8 cellular contexts compared by ENCODE assay signal in genomic region chr6:31822038-31822821, GRCh38. TPM values are rescaled to one million over a fixed set of nuclear protein-coding genes. Genes with fewer than 3 reads are reported as not detected.
DNase-seq lines count a peak whose midpoint lies in the region; ATAC-seq and TF ChIP-seq lines count a peak whose summit lies in the region.

No MANE protein-coding gene starts in this region.

- H3K79me2 ChIP-seq in DOHH2 (ENCODE audit: control insufficient read depth, low read length) = peaks cover 7% of the 10 kb centered on the region; the same call in 1 of the 2 replicates

- in situ Hi-C loops in Panc1 (cut with HindIII; ENCODE audit: low pct_unique_long_range_greater_than_20kb, low sequenced_read_pairs) = no loop called here

- H3K9me3 ChIP-seq in DOHH2 (ENCODE audit: control insufficient read depth, insufficient read depth, low read length) (no peaks in the 10 kb centered on the region), Panc1 (ENCODE audit: control insufficient read depth, insufficient read depth, low read depth, low read length) (no peaks in the 10 kb centered on the region), subcutaneous abdominal adipose tissue (ENCODE audit: control insufficient read depth in 5 of 5, low read length in 5 of 5) (no peaks in the 10 kb centered on the region)

- TF ChIP-seq CTCF in DOHH2 (IDR thresholded peaks at IDR 0.05; ENCODE audit: low read depth, low read length, poor library complexity, severe bottlenecking) (no peak), HFF-Myc (IDR thresholded peaks at IDR 0.05; ENCODE audit: low read depth, low read length, missing control alignments) (no peak), Panc1 (IDR thresholded peaks at IDR 0.05) (no peak), fibroblast of mammary gland (conservative IDR thresholded peaks at IDR 0.05; ENCODE audit: control insufficient read depth, insufficient read depth, low read depth, low read length) (no peak)

- no peaks in the 10 kb centered on the region for H3K27me3 Mint-ChIP-seq in activated T-helper 1 cell treated with anti-CD3 and anti-CD28 coated beads, Interleukin-12 subunit alpha, Interleukin-12 subunit beta, Interleukin-2, Interleukin-4 antibody, amounts not matched to agents 30 ng/mL and 10 ng/mL and 1 ng/mL, durations not matched to agents 14 hours and 24 hours and 36 hours (ENCODE audit: insufficient read depth)

- peak overlapping the region; percentile 99 for H3K4me3 Mint-ChIP-seq in activated T-helper 1 cell treated with anti-CD3 and anti-CD28 coated beads, Interleukin-12 subunit alpha, Interleukin-12 subunit beta, Interleukin-2, Interleukin-4 antibody, amounts not matched to agents 30 ng/mL and 10 ng/mL and 1 ng/mL, durations not matched to agents 14 hours and 24 hours and 36 hours

- H3K9me2 ChIP-seq in DOHH2 (replicated peaks; ENCODE audit: control insufficient read depth, low read length) = no peaks in the 10 kb centered on the region

- intact Hi-C loops in Panc1 (cut with micrococcal nuclease; ENCODE audit: unreplicated experiment) = loop anchor here (10.0 kb wide), 1 partner anchor 47 kb away; the partner anchor contains the start of gene VWA7
- intact Hi-C loops in activated T-helper 1 cell treated with anti-CD3 and anti-CD28 coated beads, Interleukin-12 subunit alpha, Interleukin-12 subunit beta, Interleukin-2, Interleukin-4 antibody, amounts not matched to agents 30 ng/mL and 10 ng/mL and 1 ng/mL, durations not matched to agents 14 hours and 24 hours and 36 hours (cut with micrococcal nuclease) = loop anchor here (2.0 to 10.0 kb wide), 2 partner anchors 201 to 327 kb away; partner anchors contain the start of genes MICB and PRRC2A

- DNase-seq in HFF-Myc (ENCODE audit: extremely low read depth, low read depth) (no peak), Panc1 (ENCODE audit: low read depth, low spot score) (no peak), fibroblast of mammary gland (ENCODE audit: low read depth) (peak; percentile 85), myocyte (ENCODE audit: low read depth) (peak; percentile 88)
- DNase-seq in activated T-helper 1 cell treated with anti-CD3 and anti-CD28 coated beads, Interleukin-12 subunit alpha, Interleukin-12 subunit beta, Interleukin-2, Interleukin-4 antibody, amounts not matched to agents 30 ng/mL and 10 ng/mL and 1 ng/mL, durations not matched to agents 14 hours and 24 hours and 36 hours (ENCODE audit: low spot score) = peak; percentile 44

- H3K9ac ChIP-seq in subcutaneous abdominal adipose tissue (ENCODE audit: low read length in 5 of 5) = peak overlapping the region; percentile 77 to 97 (median 92)

- CTCF ChIA-PET in Panc1 (lab: Charles Lee) = interaction anchor here (1.2 kb wide), 1 partner anchor 49 kb away, joined by 3 read pairs; no protein-coding TSS in a partner anchor

- peaks cover 73% of the 10 kb centered on the region for H3K4me1 Mint-ChIP-seq in activated T-helper 1 cell treated with anti-CD3 and anti-CD28 coated beads, Interleukin-12 subunit alpha, Interleukin-12 subunit beta, Interleukin-2, Interleukin-4 antibody, amounts not matched to agents 30 ng/mL and 10 ng/mL and 1 ng/mL, durations not matched to agents 14 hours and 24 hours and 36 hours (ENCODE audit: low read depth)

- peak overlapping the region; percentile 99 for H3K27ac Mint-ChIP-seq in activated T-helper 1 cell treated with anti-CD3 and anti-CD28 coated beads, Interleukin-12 subunit alpha, Interleukin-12 subunit beta, Interleukin-2, Interleukin-4 antibody, amounts not matched to agents 30 ng/mL and 10 ng/mL and 1 ng/mL, durations not matched to agents 14 hours and 24 hours and 36 hours

- H3K9me3 Mint-ChIP-seq in activated T-helper 1 cell treated with anti-CD3 and anti-CD28 coated beads, Interleukin-12 subunit alpha, Interleukin-12 subunit beta, Interleukin-2, Interleukin-4 antibody, amounts not matched to agents 30 ng/mL and 10 ng/mL and 1 ng/mL, durations not matched to agents 14 hours and 24 hours and 36 hours = no peaks in the 10 kb centered on the region

- peak overlapping the region; percentile 83 for H3K4me2 ChIP-seq in DOHH2 (ENCODE audit: low read length)

- ATAC-seq in Panc1 (peak; percentile 30), GM21528 (IDR thresholded peaks at IDR 0.05; ENCODE audit: low FRiP score, unreplicated experiment) (no peak)

- peaks cover 38% of the 10 kb centered on the region for H3F3A ChIP-seq in DOHH2 (ENCODE audit: control insufficient read depth, insufficient read depth)

- peak overlapping the region; percentile 92 for H3K4me3 ChIP-seq in DOHH2 (ENCODE audit: low read length)
- H3K4me3 ChIP-seq in HFF-Myc (replicated peaks; ENCODE audit: low read depth, low read length) = peak overlapping the region; percentile 55
- peak overlapping the region; percentile 62 to 82 for H3K4me3 ChIP-seq in Panc1 (ENCODE audit: low read depth in 2 of 2, low read length in 2 of 2)
- H3K4me3 ChIP-seq in fibroblast of mammary gland (ENCODE audit: control insufficient read depth, low read depth, low read length) = peak overlapping the region; percentile 63
- H3K4me3 ChIP-seq in subcutaneous abdominal adipose tissue (ENCODE audit: low read depth in 1 of 5, low read length in 5 of 5) = peak overlapping the region; percentile 58 to 84 (median 79)

- H3K36me3 ChIP-seq in DOHH2 (ENCODE audit: control insufficient read depth, low read length) = no peaks in the 10 kb centered on the region
- H3K36me3 ChIP-seq in Panc1 (ENCODE audit: control insufficient read depth, insufficient read depth, low read length) = no peaks in the 10 kb centered on the region; the same call in 1 of the 2 replicates
- no peaks in the 10 kb centered on the region for H3K36me3 ChIP-seq in subcutaneous abdominal adipose tissue (ENCODE audit: control insufficient read depth in 5 of 5, insufficient read depth in 5 of 5, low read length in 5 of 5)

- BruUV-seq in Panc1 (replicated peaks; lab: Mats Ljungman, UMichigan) = no TSS peak

- H3K27ac ChIP-seq in DOHH2 (ENCODE audit: low read depth, low read length) (peak overlapping the region; percentile 43), Panc1 (ENCODE audit: low read length) (peak overlapping the region; percentile 98), subcutaneous abdominal adipose tissue (ENCODE audit: low read depth, low read length) (peak overlapping the region; percentile 100)

- H4K20me1 ChIP-seq in DOHH2 (ENCODE audit: control insufficient read depth, insufficient read depth, low read depth, low read length) = no peaks in the 10 kb centered on the region

- H3K27me3 ChIP-seq in DOHH2 (ENCODE audit: control insufficient read depth, low read length) = no peaks in the 10 kb centered on the region
- no peaks in the 10 kb centered on the region for H3K27me3 ChIP-seq in Panc1 (ENCODE audit: control insufficient read depth, insufficient read depth, low read length)
- peaks cover 0 to 4% (median 0%) of the 10 kb centered on the region in 5 donors for H3K27me3 ChIP-seq in subcutaneous abdominal adipose tissue (ENCODE audit: control insufficient read depth in 5 of 5, insufficient read depth in 4 of 5, low read length in 5 of 5)

- POLR2A ChIA-PET in Panc1 (lab: Charles Lee) = interaction anchor here (0.5 to 1.1 kb wide), 3 partner anchors 23 to 95 kb away, joined by 4 to 8 read pairs (median 4); no protein-coding TSS in a partner anchor

- H3K4me1 ChIP-seq in DOHH2 (ENCODE audit: control insufficient read depth, low read length) = peaks cover 64% of the 10 kb centered on the region
- H3K4me1 ChIP-seq in Panc1 (ENCODE audit: control insufficient read depth, insufficient read depth, low read length) = peaks cover 40% of the 10 kb centered on the region
- H3K4me1 ChIP-seq in subcutaneous abdominal adipose tissue (ENCODE audit: control insufficient read depth in 5 of 5, insufficient read depth in 5 of 5, low read length in 5 of 5) = peaks cover 14 to 69% (median 60%) of the 10 kb centered on the region in 5 donors

- peaks cover 10% of the 10 kb centered on the region for H3K36me3 Mint-ChIP-seq in activated T-helper 1 cell treated with anti-CD3 and anti-CD28 coated beads, Interleukin-12 subunit alpha, Interleukin-12 subunit beta, Interleukin-2, Interleukin-4 antibody, amounts not matched to agents 30 ng/mL and 10 ng/mL and 1 ng/mL, durations not matched to agents 14 hours and 24 hours and 36 hours (ENCODE audit: low read depth)

RNA-seq across cellular contexts. Expression of gene HSPA1B, which starts 5.3 kb away (rescaled TPM):
- total RNA-seq in Panc1 (2021; ENCODE audit: unreplicated experiment) (147 TPM), myocyte (86.3 and 98.7 TPM in 2 replicates)
- 235 TPM for polyA plus RNA-seq in Panc1 (2012; ENCODE audit: insufficient read length)
- 152 and 155 TPM in 2 replicates for total RNA-seq in activated T-helper 1 cell treated with anti-CD3 and anti-CD28 coated beads, Interleukin-12 subunit alpha, Interleukin-12 subunit beta, Interleukin-2, Interleukin-4 antibody, amounts not matched to agents 30 ng/mL and 10 ng/mL and 1 ng/mL, durations not matched to agents 14 hours and 24 hours and 36 hours
- polyA plus RNA-seq in myocyte (2012) = 67.0 TPM

RNA-seq across cellular contexts. Expression of gene HSPA1A, which starts 6.9 kb away (rescaled TPM):
- total RNA-seq in Panc1 (2021; ENCODE audit: unreplicated experiment) = 169 TPM
- 344 TPM for polyA plus RNA-seq in Panc1 (2012; ENCODE audit: insufficient read length)
- total RNA-seq in activated T-helper 1 cell treated with anti-CD3 and anti-CD28 coated beads, Interleukin-12 subunit alpha, Interleukin-12 subunit beta, Interleukin-2, Interleukin-4 antibody, amounts not matched to agents 30 ng/mL and 10 ng/mL and 1 ng/mL, durations not matched to agents 14 hours and 24 hours and 36 hours = 173 and 175 TPM in 2 replicates
- total RNA-seq in myocyte = 109 and 131 TPM in 2 replicates
- polyA plus RNA-seq in myocyte (2012) = 101 TPM

RNA-seq across cellular contexts. Expression of gene HSPA1L, which starts 7.1 kb away (rescaled TPM):
- total RNA-seq in Panc1 (2021; ENCODE audit: unreplicated experiment) = 2.8 TPM
- 3.8 TPM for polyA plus RNA-seq in Panc1 (2012; ENCODE audit: insufficient read length)
- total RNA-seq in activated T-helper 1 cell treated with anti-CD3 and anti-CD28 coated beads, Interleukin-12 subunit alpha, Interleukin-12 subunit beta, Interleukin-2, Interleukin-4 antibody, amounts not matched to agents 30 ng/mL and 10 ng/mL and 1 ng/mL, durations not matched to agents 14 hours and 24 hours and 36 hours = 2.2 and 2.9 TPM in 2 replicates
- 2.6 and 3.6 TPM in 2 replicates for total RNA-seq in myocyte
- 2.6 TPM for polyA plus RNA-seq in myocyte (2012)

RNA-seq across cellular contexts. Expression of gene LSM2, which starts 15.5 kb away (rescaled TPM):
- total RNA-seq in Panc1 (2021; ENCODE audit: unreplicated experiment) (89.7 TPM), myocyte (28.7 and 38.8 TPM in 2 replicates)
- polyA plus RNA-seq in Panc1 (2012; ENCODE audit: insufficient read length) = 91.3 TPM
- 136 and 137 TPM in 2 replicates for total RNA-seq in activated T-helper 1 cell treated with anti-CD3 and anti-CD28 coated beads, Interleukin-12 subunit alpha, Interleukin-12 subunit beta, Interleukin-2, Interleukin-4 antibody, amounts not matched to agents 30 ng/mL and 10 ng/mL and 1 ng/mL, durations not matched to agents 14 hours and 24 hours and 36 hours
- polyA plus RNA-seq in myocyte (2012) = 45.0 TPM

RNA-seq across cellular contexts. Expression of gene VARS1, which starts 26.7 kb away (rescaled TPM):
- total RNA-seq in Panc1 (2021; ENCODE audit: unreplicated experiment) (229 TPM), myocyte (56.4 and 62.2 TPM in 2 replicates)
- 274 TPM for polyA plus RNA-seq in Panc1 (2012; ENCODE audit: insufficient read length)
- total RNA-seq in activated T-helper 1 cell treated with anti-CD3 and anti-CD28 coated beads, Interleukin-12 subunit alpha, Interleukin-12 subunit beta, Interleukin-2, Interleukin-4 antibody, amounts not matched to agents 30 ng/mL and 10 ng/mL and 1 ng/mL, durations not matched to agents 14 hours and 24 hours and 36 hours = 150 and 161 TPM in 2 replicates
- 66.4 TPM for polyA plus RNA-seq in myocyte (2012)

Comparison
In these comparisons a context has a peak if more than half of its experiments do, and no peak if none do; other contexts are left out.
1. H3K27ac ChIP-seq: peak in every context shown above with its lines; median percentile 100 in subcutaneous abdominal adipose tissue; 98 in Panc1; 43 in DOHH2.
2. DNase-seq: peak in activated T-helper 1 cell treated with anti-CD3 and anti-CD28 coated beads, Interleukin-12 subunit alpha, Interleukin-12 subunit beta, Interleukin-2, Interleukin-4 antibody, amounts not matched to agents 30 ng/mL and 10 ng/mL and 1 ng/mL, durations not matched to agents 14 hours and 24 hours and 36 hours (single experiment), fibroblast of mammary gland (single experiment) and myocyte (single experiment); none in HFF-Myc (single experiment) and Panc1 (single experiment).
3. Peak in every context shown above with its lines, with median percentiles within 50 percentile points of each other: H3K4me3 ChIP-seq.